Comparison of ENCODE assay signal across 1 cellular context in genomic region chr2:38462121-38462634, GRCh38.
TF ChIP-seq lines count a peak whose summit lies in the region.

No MANE protein-coding gene starts in this region.

TF ChIP-seq in WTC11, 78 proteins besides CTCF, POLR2A, EP300 and RAD21 (continued from another document):
- TF ChIP-seq, protein P1, sequence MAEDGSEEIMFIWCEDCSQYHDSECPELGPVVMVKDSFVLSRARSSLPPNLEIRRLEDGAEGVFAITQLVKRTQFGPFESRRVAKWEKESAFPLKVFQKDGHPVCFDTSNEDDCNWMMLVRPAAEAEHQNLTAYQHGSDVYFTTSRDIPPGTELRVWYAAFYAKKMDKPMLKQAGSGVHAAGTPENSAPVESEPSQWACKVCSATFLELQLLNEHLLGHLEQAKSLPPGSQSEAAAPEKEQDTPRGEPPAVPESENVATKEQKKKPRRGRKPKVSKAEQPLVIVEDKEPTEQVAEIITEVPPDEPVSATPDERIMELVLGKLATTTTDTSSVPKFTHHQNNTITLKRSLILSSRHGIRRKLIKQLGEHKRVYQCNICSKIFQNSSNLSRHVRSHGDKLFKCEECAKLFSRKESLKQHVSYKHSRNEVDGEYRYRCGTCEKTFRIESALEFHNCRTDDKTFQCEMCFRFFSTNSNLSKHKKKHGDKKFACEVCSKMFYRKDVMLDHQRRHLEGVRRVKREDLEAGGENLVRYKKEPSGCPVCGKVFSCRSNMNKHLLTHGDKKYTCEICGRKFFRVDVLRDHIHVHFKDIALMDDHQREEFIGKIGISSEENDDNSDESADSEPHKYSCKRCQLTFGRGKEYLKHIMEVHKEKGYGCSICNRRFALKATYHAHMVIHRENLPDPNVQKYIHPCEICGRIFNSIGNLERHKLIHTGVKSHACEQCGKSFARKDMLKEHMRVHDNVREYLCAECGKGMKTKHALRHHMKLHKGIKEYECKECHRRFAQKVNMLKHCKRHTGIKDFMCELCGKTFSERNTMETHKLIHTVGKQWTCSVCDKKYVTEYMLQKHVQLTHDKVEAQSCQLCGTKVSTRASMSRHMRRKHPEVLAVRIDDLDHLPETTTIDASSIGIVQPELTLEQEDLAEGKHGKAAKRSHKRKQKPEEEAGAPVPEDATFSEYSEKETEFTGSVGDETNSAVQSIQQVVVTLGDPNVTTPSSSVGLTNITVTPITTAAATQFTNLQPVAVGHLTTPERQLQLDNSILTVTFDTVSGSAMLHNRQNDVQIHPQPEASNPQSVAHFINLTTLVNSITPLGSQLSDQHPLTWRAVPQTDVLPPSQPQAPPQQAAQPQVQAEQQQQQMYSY (CRISPR knock-in tag; IDR thresholded peaks at IDR 0.05), result no peak
- TF ChIP-seq FOXP1 (CRISPR knock-in tag; IDR thresholded peaks at IDR 0.05; ENCODE audit: borderline replicate concordance), result no peak
- TF ChIP-seq KAT7 (CRISPR knock-in tag; IDR thresholded peaks at IDR 0.05; ENCODE audit: borderline replicate concordance), result no peak
- no peak for TF ChIP-seq SMAD4 (CRISPR knock-in tag; IDR thresholded peaks at IDR 0.05)
- no peak for TF ChIP-seq ZNF671 (CRISPR knock-in tag; IDR thresholded peaks at IDR 0.05)
- TF ChIP-seq ZNF425 (CRISPR knock-in tag; conservative IDR thresholded peaks at IDR 0.05), result no peak
TF ChIP-seq in WTC11: peak in this region for 0.
